In genomic region chr2:213149332-213149875, GRCh38 we compare ENCODE assay signal across 9 cellular contexts. TPM values are rescaled to one million over a fixed set of nuclear protein-coding genes. Genes with fewer than 3 reads are reported as not detected.
DNase-seq lines count a peak whose midpoint lies in the region; ATAC-seq and TF ChIP-seq lines count a peak whose summit lies in the region.
"Had no signal": no experiment of that assay in that cellular context is flagged by ENCODE, and none has a peak within 500 bp of the region (broad histone marks: within the 10 kb centered on the region; RNA-seq: fewer than 3 reads in every experiment).

No MANE protein-coding gene starts in this region.

- H4K20me1 ChIP-seq in SK-N-SH (ENCODE audit: insufficient read depth), result no peaks in the 10 kb centered on the region

- peak overlapping the region; percentile 90 for H3K27ac Mint-ChIP-seq in activated CD8-positive, alpha-beta T cell treated with anti-CD3 and anti-CD28 coated beads, Interleukin-2, amount 10 ng/mL, durations not matched to agents 7 days and 5 days

- H3K27me3 Mint-ChIP-seq in activated CD8-positive, alpha-beta T cell treated with anti-CD3 and anti-CD28 coated beads, Interleukin-2, amount 10 ng/mL, durations not matched to agents 7 days and 5 days (ENCODE audit: low read depth), result peaks cover 7% of the 10 kb centered on the region

- no peaks in the 10 kb centered on the region for H3K9me3 Mint-ChIP-seq in activated CD8-positive, alpha-beta T cell treated with anti-CD3 and anti-CD28 coated beads, Interleukin-2, amount 10 ng/mL, durations not matched to agents 7 days and 5 days (ENCODE audit: insufficient read depth)

- H3K27me3 ChIP-seq in SK-N-SH (ENCODE audit: insufficient read depth) (no peaks in the 10 kb centered on the region), stomach smooth muscle (ENCODE audit: control insufficient read depth in 1 of 2, insufficient read depth in 2 of 2, low read length in 2 of 2) (no peaks in the 10 kb centered on the region), HAP-1 (ENCODE audit: low read depth) (peaks cover 56% of the 10 kb centered on the region)

- peaks cover 55% of the 10 kb centered on the region for H3K4me1 Mint-ChIP-seq in activated CD8-positive, alpha-beta T cell treated with anti-CD3 and anti-CD28 coated beads, Interleukin-2, amount 10 ng/mL, durations not matched to agents 7 days and 5 days (ENCODE audit: low read depth)

- H3K4me3 ChIP-seq in SK-N-SH (ENCODE audit: low read depth in 2 of 2, low read length in 1 of 2), result peak overlapping the region; percentile 84 to 85; a peak in 3 of 4 replicates
- peak overlapping the region; percentile 34 for H3K4me3 ChIP-seq in iPS-18c (ENCODE audit: insufficient read depth, low read depth, low read length)
- H3K4me3 ChIP-seq in stomach smooth muscle (ENCODE audit: low read length in 2 of 2), result peak overlapping the region; percentile 72 to 88
- no peak overlapping the region for H3K4me3 ChIP-seq in HAP-1

- no peaks in the 10 kb centered on the region for H3K9me3 ChIP-seq in SK-N-SH
- H3K9me3 ChIP-seq in iPS-18c (ENCODE audit: control insufficient read depth, insufficient read depth, low read length), result no peaks in the 10 kb centered on the region
- no peaks in the 10 kb centered on the region for H3K9me3 ChIP-seq in stomach smooth muscle (ENCODE audit: control insufficient read depth in 2 of 2, low read length in 2 of 2)
- no peaks in the 10 kb centered on the region for H3K9me3 ChIP-seq in HAP-1

- peak overlapping the region; percentile 93 for H3K4me3 Mint-ChIP-seq in activated CD8-positive, alpha-beta T cell treated with anti-CD3 and anti-CD28 coated beads, Interleukin-2, amount 10 ng/mL, durations not matched to agents 7 days and 5 days

- TF ChIP-seq EP300 in SK-N-SH (IDR thresholded peaks at IDR 0.05; ENCODE audit: borderline replicate concordance in 1 of 2, low read depth in 1 of 2, low read length in 1 of 2), result no peak

- ATAC-seq in SK-N-SH treated with all-trans-retinoic acid at 6 μM for 48 hours, result no peak
- no peak for ATAC-seq in activated CD8-positive, alpha-beta T cell treated with anti-CD3 and anti-CD28 coated beads, Interleukin-2, amount 10 ng/mL, durations not matched to agents 7 days and 5 days

- DNase-seq in SK-N-SH (no peak), HAP-1 (ENCODE audit: low spot score in 2 of 2) (no peak), NCI-H2107 (lab: John Stamatoyannopoulos, UW) (no peak)
- no peak for DNase-seq in activated CD8-positive, alpha-beta T cell treated with anti-CD3 and anti-CD28 coated beads, Interleukin-2, amount 10 ng/mL, durations not matched to agents 7 days and 5 days
- no peak for DNase-seq in stimulated activated CD4-positive, alpha-beta T cell treated with anti-CD3 and anti-CD28 coated beads, Interleukin-15, amount 100 ng/mL, for 24 hours
- DNase-seq: NCI-H1436 had no signal

- H3K36me3 Mint-ChIP-seq in activated CD8-positive, alpha-beta T cell treated with anti-CD3 and anti-CD28 coated beads, Interleukin-2, amount 10 ng/mL, durations not matched to agents 7 days and 5 days (ENCODE audit: low read depth), result peaks cover 15% of the 10 kb centered on the region

- peak overlapping the region; percentile 59; the same call in 1 of the 2 replicates for H3K9ac ChIP-seq in SK-N-SH
- peak overlapping the region; percentile 65 to 76 for H3K9ac ChIP-seq in stomach smooth muscle (ENCODE audit: low read length in 2 of 2)

- CTCF ChIA-PET in SK-N-SH (lab: Yijun Ruan, JAX), result interaction anchor here (1.9 to 5.2 kb wide), 2 partner anchors 9 to 373 kb away, joined by 5 to 73 read pairs; no protein-coding TSS in a partner anchor
- CTCF ChIA-PET in activated CD8-positive, alpha-beta T cell treated with anti-CD3 and anti-CD28 coated beads, Interleukin-2, amount 10 ng/mL, durations not matched to agents 7 days and 5 days (lab: Charles Lee), result interaction anchor here (0.6 to 3.5 kb wide), 23 partner anchors 10 to 372 kb away, joined by 3 to 17 read pairs (median 4); no protein-coding TSS in a partner anchor

- no peaks in the 10 kb centered on the region; the same call in 1 of the 2 replicates for H3K79me2 ChIP-seq in SK-N-SH (ENCODE audit: insufficient read depth)

- no peak for TF ChIP-seq CTCF in SK-N-SH (IDR thresholded peaks at IDR 0.05)

- POLR2A ChIA-PET in SK-N-SH (lab: Yijun Ruan, JAX), result no interaction called here
- POLR2A ChIA-PET in activated CD8-positive, alpha-beta T cell treated with anti-CD3 and anti-CD28 coated beads, Interleukin-2, amount 10 ng/mL, durations not matched to agents 7 days and 5 days (lab: Charles Lee), result interaction anchor here (0.6 to 2.3 kb wide), 7 partner anchors 29 to 1586 kb away, joined by 3 to 5 read pairs (median 4); no protein-coding TSS in a partner anchor

- in situ Hi-C loops in HAP-1 (cut with MboI; ENCODE audit: low sequenced_read_pairs), result no loop called here

- H3K36me3 ChIP-seq in SK-N-SH (replicated peaks in 1 of 2; ENCODE audit: control insufficient read depth in 1 of 2, insufficient read depth in 2 of 2, low read length in 1 of 2) (no peaks in the 10 kb centered on the region), stomach smooth muscle (ENCODE audit: control insufficient read depth in 2 of 2, insufficient read depth in 2 of 2, low read length in 2 of 2) (no peaks in the 10 kb centered on the region), HAP-1 (replicated peaks) (no peaks in the 10 kb centered on the region)

- H3K4me1 ChIP-seq in SK-N-SH (ENCODE audit: control insufficient read depth in 1 of 2, insufficient read depth in 2 of 2, low read depth in 1 of 2, low read length in 1 of 2), result peaks cover 4 to 5% of the 10 kb centered on the region in 2 experiments
- H3K4me1 ChIP-seq in stomach smooth muscle (ENCODE audit: control insufficient read depth, insufficient read depth, low read length), result no peaks in the 10 kb centered on the region
- H3K4me1 ChIP-seq in HAP-1, result peaks cover 6% of the 10 kb centered on the region

- 94% methylated on average over 3 of the region's 3 CpGs for WGBS in SK-N-SH (ENCODE audit: low lambda C conversion rate)

- H3K9me2 ChIP-seq in SK-N-SH, result no peaks in the 10 kb centered on the region

- peak overlapping the region; percentile 74 for H2AFZ ChIP-seq in SK-N-SH (ENCODE audit: low read depth)

- peak overlapping the region; percentile 83 for H3K4me2 ChIP-seq in SK-N-SH

- TF ChIP-seq RAD21 in SK-N-SH (IDR thresholded peaks at IDR 0.05; ENCODE audit: low read length), result no peak

- H3K27ac ChIP-seq in SK-N-SH (ENCODE audit: low read depth in 2 of 2, low read length in 1 of 2) (peak overlapping the region; percentile 45 to 60; a peak in 2 of 4 replicates), stomach smooth muscle (ENCODE audit: low read length) (no peak overlapping the region)

- peaks cover 16% of the 10 kb centered on the region for H3F3A ChIP-seq in SK-N-SH (replicated peaks; ENCODE audit: insufficient read depth)

TF ChIP-seq in SK-N-SH, 30 proteins besides CTCF, POLR2A, EP300 and RAD21:
- TF ChIP-seq YY1 (IDR thresholded peaks at IDR 0.05; ENCODE audit: low read depth), result no peak
- no peak for TF ChIP-seq SMC3 (IDR thresholded peaks at IDR 0.05; ENCODE audit: low read depth, low read length)
- TF ChIP-seq EZH2phosphoT487 (IDR thresholded peaks at IDR 0.05; ENCODE audit: borderline replicate concordance, low read depth), result no peak
- TF ChIP-seq TCF12 (IDR thresholded peaks at IDR 0.05), result no peak
- no peak for TF ChIP-seq USF2 (IDR thresholded peaks at IDR 0.05; ENCODE audit: borderline replicate concordance, low read depth, low read length)
- no peak for TF ChIP-seq ELF1 (IDR thresholded peaks at IDR 0.05)
- TF ChIP-seq GATA2 (CRISPR knock-in tag; IDR thresholded peaks at IDR 0.05), result no peak
- TF ChIP-seq RCOR1 (IDR thresholded peaks at IDR 0.05; ENCODE audit: low read length), result no peak
- TF ChIP-seq POLR2AphosphoS5 (IDR thresholded peaks at IDR 0.05; ENCODE audit: low read depth, low read length), result no peak
- no peak for TF ChIP-seq MXI1 (IDR thresholded peaks at IDR 0.05; ENCODE audit: low read depth, low read length)
TF ChIP-seq in SK-N-SH: peak in this region for 0.

TF ChIP-seq in SK-N-SH treated with all-trans-retinoic acid at 6 μM for 48 hours, 23 proteins besides CTCF, POLR2A, EP300 and RAD21:
- TF ChIP-seq ESRRG (CRISPR knock-in tag; IDR thresholded peaks at IDR 0.05), result no peak
- no peak for TF ChIP-seq OSR1 (CRISPR knock-in tag; IDR thresholded peaks at IDR 0.05)
- no peak for TF ChIP-seq GLIS3 (CRISPR knock-in tag; IDR thresholded peaks at IDR 0.05)
- TF ChIP-seq SNAI2 (CRISPR knock-in tag; IDR thresholded peaks at IDR 0.05), result no peak
- no peak for TF ChIP-seq ARNTL (CRISPR knock-in tag; IDR thresholded peaks at IDR 0.05; ENCODE audit: borderline replicate concordance, low read depth)
- TF ChIP-seq ZNF565 (CRISPR knock-in tag; conservative IDR thresholded peaks at IDR 0.05; ENCODE audit: low read depth), result no peak
- no peak for TF ChIP-seq CREB5 (CRISPR knock-in tag; IDR thresholded peaks at IDR 0.05; ENCODE audit: low read depth)

RNA-seq across cellular contexts. Expression of gene IKZF2, which starts 2.0 kb away (rescaled TPM):
- 1.3 and 1.4 TPM in 2 replicates for polyA plus RNA-seq in SK-N-SH (2012; rRNA removed)
- polyA plus RNA-seq in SK-N-SH (2012; cell fraction: cytosol; rRNA removed), result 0.94 and 1.2 TPM in 2 replicates
- polyA plus RNA-seq in SK-N-SH (2012; cell fraction: nucleus; rRNA removed), result 2.6 and 4.3 TPM in 2 replicates
- 10 to 100 TPM; 29.7 to 30.8 TPM for total RNA-seq in activated CD8-positive, alpha-beta T cell treated with anti-CD3 and anti-CD28 coated beads, Interleukin-2, amount 10 ng/mL, durations not matched to agents 7 days and 5 days
